ENCODE assay signal across 14 cellular contexts in the genomic region with DNA sequence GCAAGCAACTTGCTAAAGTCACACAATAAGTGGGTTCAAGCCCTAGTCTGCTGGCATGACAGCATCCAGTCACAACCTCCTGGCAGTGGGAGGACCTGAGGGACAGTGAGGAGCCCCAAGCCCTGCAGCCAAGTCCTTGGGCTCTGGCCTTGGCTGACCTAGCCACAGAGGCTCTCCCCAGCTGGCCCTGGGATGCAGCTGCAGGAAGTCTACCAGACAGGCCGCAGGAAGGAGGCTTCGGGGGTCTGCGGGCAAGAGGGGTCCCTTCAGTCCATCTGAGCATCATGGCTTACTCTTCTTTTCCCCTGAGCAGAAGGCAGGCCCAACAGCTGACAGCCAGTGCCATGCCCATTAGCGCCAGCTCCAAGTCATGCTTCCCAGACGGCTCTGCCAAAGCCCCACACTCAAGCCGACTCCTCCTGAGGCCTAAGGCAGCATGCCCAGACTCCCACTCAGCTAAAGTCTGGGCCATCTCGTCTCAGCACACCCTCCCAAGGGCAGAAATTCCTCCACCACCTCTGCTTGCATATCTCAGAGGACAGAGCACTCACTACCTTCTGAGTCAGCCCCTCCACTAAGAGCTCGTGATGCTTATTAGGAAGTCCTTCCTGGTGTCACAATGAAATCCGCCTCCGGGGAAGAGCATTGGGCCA. TPM values are rescaled to one million over a fixed set of nuclear protein-coding genes. Genes with fewer than 3 reads are reported as not detected.
DNase-seq lines count a peak whose midpoint lies in the region; ATAC-seq, FAIRE-seq and TF ChIP-seq lines count a peak whose summit lies in the region.
"Had no signal": no experiment of that assay in that cellular context is flagged by ENCODE, and none has a peak within 500 bp of the region (broad histone marks: within the 10 kb centered on the region; RNA-seq: fewer than 3 reads in every experiment).

No MANE protein-coding gene starts in this region.

- no peak overlapping the region for H3K27ac ChIP-seq in HEK293 (ENCODE audit: extremely low read depth, low read depth, low read length)
- no peak overlapping the region for H3K27ac ChIP-seq in astrocyte (ENCODE audit: low read depth, low read length)
- no peak overlapping the region for H3K27ac ChIP-seq in hepatocyte
- H3K27ac ChIP-seq in stomach: peak overlapping the region in 4 of 5 donors; percentile 67 to 80 (median 78)

- H3K79me2 ChIP-seq in astrocyte (ENCODE audit: insufficient read depth, low read length) (no peaks in the 10 kb centered on the region), hepatocyte (no peaks in the 10 kb centered on the region)

- intact Hi-C loops in stomach (cut with DNase I; ENCODE audit: low total_unique reads): no loop called here

- H3K9me3 ChIP-seq in HEK293 (ENCODE audit: control insufficient read depth, insufficient read depth, low read depth, low read length) (no peaks in the 10 kb centered on the region), astrocyte (ENCODE audit: insufficient read depth, low read depth, low read length) (no peaks in the 10 kb centered on the region), hepatocyte (ENCODE audit: low read depth) (no peaks in the 10 kb centered on the region), stomach (no peaks in the 10 kb centered on the region)

- peak overlapping the region; percentile 40 for H3K4me3 Mint-ChIP-seq in astrocyte (ENCODE audit: unreplicated experiment)
- H3K4me3 Mint-ChIP-seq in stimulated activated naive CD8-positive, alpha-beta T cell treated with anti-CD3 and anti-CD28 coated beads, Interleukin-15, amount 100 ng/mL, for 72 hours: no peak overlapping the region
- H3K4me3 Mint-ChIP-seq: activated naive CD4-positive, alpha-beta T cell treated with anti-CD3 and anti-CD28 coated beads, Interleukin-2, amount 10 ng/mL, durations not matched to agents 7 days and 5 days; stimulated activated memory B cell treated with anti-CD40 and anti-IgM and Interleukin-4, amounts not matched to agents 10 μg/mL and 1 μg/mL and 100 μg/mL, for 72 hours had no signal

- no peak overlapping the region for H3K9ac ChIP-seq in astrocyte (ENCODE audit: low read length)

- POLR2A ChIA-PET in HEK293 (lab: Yijun Ruan, JAX): interaction anchor here (0.5 kb wide), 1 partner anchor 436 kb away, joined by 3 read pairs; no protein-coding TSS in a partner anchor

- H3K36me3 ChIP-seq in HEK293 (ENCODE audit: control insufficient read depth in 2 of 2, insufficient read depth in 1 of 2, low read length in 2 of 2) (no peaks in the 10 kb centered on the region), astrocyte (ENCODE audit: insufficient read depth, low read length) (no peaks in the 10 kb centered on the region), hepatocyte (replicated peaks; ENCODE audit: insufficient read depth, low read depth) (no peaks in the 10 kb centered on the region), stomach (no peaks in the 10 kb centered on the region)

- no peak for FAIRE-seq in astrocyte (lab: Jason Lieb, UNC)
- FAIRE-seq: frontal cortex had no signal

- 89% methylated on average over 10 of the region's 10 CpGs for WGBS in hepatocyte (ENCODE audit: low lambda C conversion rate, missing lambda C conversion rate)
- 60 to 86% (median 72%) methylated on average over 7 to 10 of the region's 10 CpGs for WGBS in stomach, 5 donors

- DNase-seq in astrocyte (ENCODE audit: low read depth): peak; percentile 69
- no peak for DNase-seq in hepatocyte (ENCODE audit: low spot score)
- DNase-seq in stomach: no peak
- no peak for DNase-seq in stimulated activated naive CD8-positive, alpha-beta T cell treated with anti-CD3 and anti-CD28 coated beads, Interleukin-15, amount 100 ng/mL, for 72 hours
- no peak for DNase-seq in NCI-H2196 treated with DMSO at 0.1 percent for 48 hours (lab: John Stamatoyannopoulos, UW; ENCODE audit: unreplicated experiment)
- DNase-seq: activated naive CD4-positive, alpha-beta T cell treated with anti-CD3 and anti-CD28 coated beads, Interleukin-2, amount 10 ng/mL, durations not matched to agents 7 days and 5 days; GOT3; NCI-H2029 had no signal

- H3K27me3 Mint-ChIP-seq in astrocyte (ENCODE audit: low read depth, unreplicated experiment): peaks cover 13% of the 10 kb centered on the region
- peaks cover 16% of the 10 kb centered on the region for H3K27me3 Mint-ChIP-seq in stimulated activated naive CD8-positive, alpha-beta T cell treated with anti-CD3 and anti-CD28 coated beads, Interleukin-15, amount 100 ng/mL, for 72 hours

- no peak for TF ChIP-seq POLR2A in stomach (IDR thresholded peaks at IDR 0.05)

- CTCF ChIA-PET in HEK293 (lab: Yijun Ruan, JAX): interaction anchor here (0.6 to 1.5 kb wide), 3 partner anchors 10 to 60 kb away, joined by 3 read pairs; no protein-coding TSS in a partner anchor

- no peaks in the 10 kb centered on the region for H3K9me3 Mint-ChIP-seq in astrocyte (ENCODE audit: unreplicated experiment)
- H3K9me3 Mint-ChIP-seq in stimulated activated naive CD8-positive, alpha-beta T cell treated with anti-CD3 and anti-CD28 coated beads, Interleukin-15, amount 100 ng/mL, for 72 hours: no peaks in the 10 kb centered on the region
- H3K9me3 Mint-ChIP-seq: activated naive CD4-positive, alpha-beta T cell treated with anti-CD3 and anti-CD28 coated beads, Interleukin-2, amount 10 ng/mL, durations not matched to agents 7 days and 5 days; stimulated activated memory B cell treated with anti-CD40 and anti-IgM and Interleukin-4, amounts not matched to agents 10 μg/mL and 1 μg/mL and 100 μg/mL, for 72 hours had no signal

- H3K4me1 ChIP-seq in HEK293 (ENCODE audit: control insufficient read depth, insufficient read depth, low read length) (no peaks in the 10 kb centered on the region), astrocyte (ENCODE audit: insufficient read depth, low read length) (peaks cover 20% of the 10 kb centered on the region), hepatocyte (ENCODE audit: insufficient read depth) (peaks cover 36% of the 10 kb centered on the region), stomach (peaks cover 21 to 72% (median 55%) of the 10 kb centered on the region in 4 donors)

- H3K4me1 Mint-ChIP-seq in astrocyte (ENCODE audit: low read depth, unreplicated experiment): peaks cover 32% of the 10 kb centered on the region
- peaks cover 11% of the 10 kb centered on the region for H3K4me1 Mint-ChIP-seq in stimulated activated naive CD8-positive, alpha-beta T cell treated with anti-CD3 and anti-CD28 coated beads, Interleukin-15, amount 100 ng/mL, for 72 hours
- H3K4me1 Mint-ChIP-seq: activated naive CD4-positive, alpha-beta T cell treated with anti-CD3 and anti-CD28 coated beads, Interleukin-2, amount 10 ng/mL, durations not matched to agents 7 days and 5 days; stimulated activated memory B cell treated with anti-CD40 and anti-IgM and Interleukin-4, amounts not matched to agents 10 μg/mL and 1 μg/mL and 100 μg/mL, for 72 hours had no signal

- H2AFZ ChIP-seq in astrocyte (ENCODE audit: low read depth, low read length) (no peak overlapping the region), hepatocyte (no peak overlapping the region)

- H3K4me3 ChIP-seq in HEK293 (ENCODE audit: low read depth, low read length): no peak overlapping the region
- H3K4me3 ChIP-seq in astrocyte (ENCODE audit: insufficient read depth, low read depth, low read length): no peak overlapping the region
- no peak overlapping the region for H3K4me3 ChIP-seq in hepatocyte
- no peak overlapping the region for H3K4me3 ChIP-seq in stomach
- H3K4me3 ChIP-seq: coronary artery had no signal

- H3K27ac Mint-ChIP-seq in astrocyte (ENCODE audit: unreplicated experiment): peak overlapping the region; percentile 47
- no peak overlapping the region for H3K27ac Mint-ChIP-seq in stimulated activated naive CD8-positive, alpha-beta T cell treated with anti-CD3 and anti-CD28 coated beads, Interleukin-15, amount 100 ng/mL, for 72 hours
- H3K27ac Mint-ChIP-seq: activated naive CD4-positive, alpha-beta T cell treated with anti-CD3 and anti-CD28 coated beads, Interleukin-2, amount 10 ng/mL, durations not matched to agents 7 days and 5 days; stimulated activated memory B cell treated with anti-CD40 and anti-IgM and Interleukin-4, amounts not matched to agents 10 μg/mL and 1 μg/mL and 100 μg/mL, for 72 hours had no signal

- H3K9me2 ChIP-seq in hepatocyte (replicated peaks; ENCODE audit: insufficient read depth): no peaks in the 10 kb centered on the region

- H3K27me3 ChIP-seq in astrocyte (ENCODE audit: insufficient read depth, low read length) (no peaks in the 10 kb centered on the region), hepatocyte (no peaks in the 10 kb centered on the region), stomach (no peaks in the 10 kb centered on the region)

- no peaks in the 10 kb centered on the region for H3K36me3 Mint-ChIP-seq in astrocyte (ENCODE audit: low read depth, unreplicated experiment)
- H3K36me3 Mint-ChIP-seq: activated naive CD4-positive, alpha-beta T cell treated with anti-CD3 and anti-CD28 coated beads, Interleukin-2, amount 10 ng/mL, durations not matched to agents 7 days and 5 days; stimulated activated memory B cell treated with anti-CD40 and anti-IgM and Interleukin-4, amounts not matched to agents 10 μg/mL and 1 μg/mL and 100 μg/mL, for 72 hours had no signal

- no peak for TF ChIP-seq EP300 in stomach (IDR thresholded peaks at IDR 0.05)

- TF ChIP-seq CTCF in HEK293 (tag by site-specific recombination; IDR thresholded peaks at IDR 0.05): no peak
- no peak for TF ChIP-seq CTCF in astrocyte (IDR thresholded peaks at IDR 0.05; ENCODE audit: insufficient read depth, low read depth, low read length)
- TF ChIP-seq CTCF in hepatocyte (IDR thresholded peaks at IDR 0.05; ENCODE audit: poor library complexity): no peak
- TF ChIP-seq CTCF in stomach (IDR thresholded peaks at IDR 0.05): no peak

- H3K4me2 ChIP-seq in astrocyte (ENCODE audit: low read length): peak overlapping the region; percentile 17
- peak overlapping the region; percentile 23 for H3K4me2 ChIP-seq in hepatocyte

- H4K20me1 ChIP-seq in astrocyte (ENCODE audit: insufficient read depth, low read length) (no peaks in the 10 kb centered on the region), hepatocyte (ENCODE audit: insufficient read depth, poor library complexity, severe bottlenecking) (no peaks in the 10 kb centered on the region)

- no peak for ATAC-seq in stimulated activated naive CD8-positive, alpha-beta T cell treated with anti-CD3 and anti-CD28 coated beads, Interleukin-15, amount 100 ng/mL, for 72 hours
- ATAC-seq in GM19351 (IDR thresholded peaks at IDR 0.05; ENCODE audit: unreplicated experiment) (no peak), GM21576 (IDR thresholded peaks at IDR 0.05; ENCODE audit: unreplicated experiment) (no peak)
- ATAC-seq: stimulated activated memory B cell treated with anti-CD40 and anti-IgM and Interleukin-4, amounts not matched to agents 10 μg/mL and 1 μg/mL and 100 μg/mL, for 72 hours had no signal

TF ChIP-seq in HEK293, 187 proteins besides CTCF, POLR2A, EP300 and RAD21 (continues in another document):
- TF ChIP-seq ZNF510 (tag by site-specific recombination; IDR thresholded peaks at IDR 0.05; ENCODE audit: insufficient replicate concordance) (no peak), ZNF121 (tag by site-specific recombination; IDR thresholded peaks at IDR 0.05) (no peak), ZNF600 (tag by site-specific recombination; IDR thresholded peaks at IDR 0.05) (no peak), ZNF555 (tag by site-specific recombination; conservative IDR thresholded peaks at IDR 0.05) (no peak)

RNA-seq across cellular contexts. Expression of a gene that starts 20.1 kb away (rescaled TPM):
- not detected in 2 replicates for total RNA-seq in astrocyte
- total RNA-seq in hepatocyte: not detected in 2 replicates
- polyA plus RNA-seq in hepatocyte: 0.46 TPM in 1 of 2 replicates, not detected in the other
- total RNA-seq in stomach: under 1 TPM in 2 of 5 donors, not detected in 3; 0.29 to 0.45 TPM
- under 1 TPM in 1 of 3 donors, not detected in 2; 0.08 TPM for polyA plus RNA-seq in stomach
- total RNA-seq: frontal cortex had no signal

Comparison
In these comparisons a context has a peak if more than half of its experiments do, and no peak if none do; other contexts are left out.
1. H3K27ac ChIP-seq: peak in stomach (4 of 5); none in HEK293 (single experiment), astrocyte (single experiment) and hepatocyte (single experiment).